In genomic region chr12:128779901-128780300, GRCh38 we compare ENCODE assay signal across 22 cellular contexts.
"Had no signal": no experiment of that assay in that cellular context is flagged by ENCODE, and none has a peak within 500 bp of the region (broad histone marks: within the 10 kb centered on the region; RNA-seq: fewer than 3 reads in every experiment).

No MANE protein-coding gene starts in this region.

- H3K9me3 ChIP-seq: lower lobe of right lung, right atrium auricular region, uterus had no signal

- H3K27ac ChIP-seq: heart right ventricle, hepatocyte, left lung, lower lobe of right lung, ovary, right atrium auricular region, spleen, tibial nerve, uterus had no signal

- FAIRE-seq: keratinocyte, small intestine had no signal

- H2AFZ ChIP-seq: hepatocyte had no signal

- H3K4me3 ChIP-seq: heart right ventricle, hepatocyte, left lung, lower lobe of right lung, ovary, right atrium auricular region, spleen, tibial nerve, uterus had no signal

- H3K4me1 ChIP-seq: left lung, lower lobe of right lung, right atrium auricular region, tibial nerve, uterus had no signal

- ATAC-seq: heart right ventricle; left cardiac atrium; left lung; lower lobe of right lung; naive thymus-derived CD8-positive, alpha-beta T cell; sciatic nerve; stimulated activated memory B cell treated with anti-CD40 and anti-IgM and Interleukin-4, amounts not matched to agents 10 μg/mL and 1 μg/mL and 100 μg/mL, for 72 hours; stimulated activated naive CD8-positive, alpha-beta T cell treated with anti-CD3 and anti-CD28 coated beads, Interleukin-15, amount 100 ng/mL, for 72 hours had no signal

- H3K4me2 ChIP-seq: hepatocyte had no signal

- H3K36me3 ChIP-seq: heart right ventricle, left lung, lower lobe of right lung, ovary, right atrium auricular region, spleen, tibial nerve, uterus had no signal

- H3K79me2 ChIP-seq: hepatocyte had no signal

- DNase-seq: heart right ventricle; kidney glomerular epithelial cell; left cardiac atrium; left lung; lower lobe of right lung; mammary epithelial cell; mesenchymal stem cell; naive thymus-derived CD8-positive, alpha-beta T cell; ovary; small intestine; spleen; stimulated activated CD4-positive, alpha-beta T cell treated with anti-CD3 and anti-CD28 coated beads, Interleukin-4, amount 100 ng/mL, for 24 hours; stimulated activated naive CD4-positive, alpha-beta T cell treated with Interleukin-2 at 50 U/mL for 16 hours; stimulated activated naive CD8-positive, alpha-beta T cell treated with anti-CD3 and anti-CD28 coated beads, Interleukin-15, amount 100 ng/mL, for 72 hours; substantia nigra; uterus had no signal

- H3K27me3 ChIP-seq: hepatocyte, left lung, ovary, right atrium auricular region, tibial nerve, uterus had no signal
